34 cellular contexts compared by ENCODE assay signal in genomic region chr5:44150075-44150723, GRCh38.
"Had no signal": no experiment of that assay in that cellular context is flagged by ENCODE, and none has a peak within 500 bp of the region (broad histone marks: within the 10 kb centered on the region; RNA-seq: fewer than 3 reads in every experiment).

No MANE protein-coding gene starts in this region.

- H3K36me3 ChIP-seq: MG63 had no signal

- H3K4me3 ChIP-seq: MG63 had no signal

- DNase-seq: Karpas-422, Kasumi-1, MG63, MM.1S, MV-4-11, NCI-H1048, NCI-H1092, NCI-H1092 treated with DMSO at 0.1 percent for 48 hours, NCI-H1105, NCI-H1105 treated with DMSO at 0.1 percent for 48 hours, NCI-H1417, NCI-H1417 treated with DMSO at 0.1 percent for 48 hours, NCI-H1436, NCI-H1436 treated with DMSO at 0.1 percent for 48 hours, NCI-H146, NCI-H1694, NCI-H1694 treated with DMSO at 0.1 percent for 48 hours, NCI-H187, NCI-H187 treated with DMSO at 0.1 percent for 48 hours, NCI-H1930, NCI-H2029, NCI-H2029 treated with DMSO at 0.1 percent for 48 hours, NCI-H2081, NCI-H2081 treated with DMSO at 0.1 percent for 48 hours, NCI-H2107, NCI-H2171, NCI-H2171 treated with DMSO at 0.1 percent for 48 hours, NCI-H2227 treated with DMSO at 0.1 percent for 48 hours, NCI-H226, NCI-H345, NCI-H446, NCI-H446 treated with DMSO at 0.1 percent for 48 hours, NCI-H510A, NCI-H510A treated with DMSO at 0.1 percent for 48 hours had no signal

- H3K27me3 ChIP-seq: MG63 had no signal
